Comparison of ENCODE assay signal across 8 cellular contexts in genomic region chr9:96686638-96687335, GRCh38. TPM values are rescaled to one million over a fixed set of nuclear protein-coding genes. Genes with fewer than 3 reads are reported as not detected.
DNase-seq lines count a peak whose midpoint lies in the region; ATAC-seq and TF ChIP-seq lines count a peak whose summit lies in the region.

No MANE protein-coding gene starts in this region.

- no peaks in the 10 kb centered on the region for H3K79me2 ChIP-seq in OCI-LY7 (ENCODE audit: insufficient read depth, low read depth, low read length)
- no peaks in the 10 kb centered on the region for H3K79me2 ChIP-seq in neural cell (replicated peaks; ENCODE audit: insufficient read depth, low read length)

- H3K4me3 ChIP-seq in OCI-LY7 (ENCODE audit: low read depth, low read length, poor library complexity, severe bottlenecking): peak overlapping the region; percentile 55
- peak overlapping the region; percentile 62 for H3K4me3 ChIP-seq in neural cell (ENCODE audit: low read length)

- POLR2A ChIA-PET in OCI-LY7 (lab: Charles Lee): interaction anchor here (0.6 to 1.2 kb wide), 2 partner anchors 16 to 237 kb away, joined by 3 to 4 read pairs; partner anchors contain the start of gene HABP4

- peaks cover 8% of the 10 kb centered on the region for H3K9me3 Mint-ChIP-seq in stimulated activated memory B cell treated with anti-CD40 and anti-IgM and Interleukin-4, amounts not matched to agents 10 μg/mL and 1 μg/mL and 100 μg/mL, for 72 hours

- CTCF ChIA-PET in OCI-LY7 (lab: Charles Lee; ENCODE audit: unreplicated experiment): no interaction called here

- H3K9me3 ChIP-seq in OCI-LY7 (ENCODE audit: low read length) (no peaks in the 10 kb centered on the region), neural cell (ENCODE audit: low read length) (no peaks in the 10 kb centered on the region)

- ATAC-seq in stimulated activated memory B cell treated with anti-CD40 and anti-IgM and Interleukin-4, amounts not matched to agents 10 μg/mL and 1 μg/mL and 100 μg/mL, for 72 hours: peak; percentile 97
- no peak for ATAC-seq in GM21723 (IDR thresholded peaks at IDR 0.05; ENCODE audit: unreplicated experiment)
- no peak for ATAC-seq in GM18517 (IDR thresholded peaks at IDR 0.05; ENCODE audit: unreplicated experiment)

- intact Hi-C loops in OCI-LY7 (cut with micrococcal nuclease; ENCODE audit: unreplicated experiment): no loop called here

- no peaks in the 10 kb centered on the region for H3K36me3 ChIP-seq in OCI-LY7 (ENCODE audit: insufficient read depth, low read length)
- H3K36me3 ChIP-seq in neural cell (ENCODE audit: insufficient read depth, low read length): no peaks in the 10 kb centered on the region

- peak; percentile 71 for TF ChIP-seq CTCF in OCI-LY7 (conservative IDR thresholded peaks at IDR 0.05; ENCODE audit: low read length)
- TF ChIP-seq CTCF in neural cell (IDR thresholded peaks at IDR 0.05; ENCODE audit: poor library complexity, severe bottlenecking): peak; percentile 43

- H3F3A ChIP-seq in neural cell (ENCODE audit: insufficient read depth, low read length, poor library complexity, severe bottlenecking): no peaks in the 10 kb centered on the region

- H4K20me1 ChIP-seq in OCI-LY7 (ENCODE audit: insufficient read depth, low read length) (no peaks in the 10 kb centered on the region), neural cell (ENCODE audit: insufficient read depth) (no peaks in the 10 kb centered on the region)

- H3K4me1 ChIP-seq in OCI-LY7 (ENCODE audit: insufficient read depth, low read length, poor library complexity, severe bottlenecking): no peaks in the 10 kb centered on the region

- H3K4me2 ChIP-seq in OCI-LY7 (ENCODE audit: low read length): peak overlapping the region; percentile 53
- H3K4me2 ChIP-seq in neural cell (ENCODE audit: low read length): no peak overlapping the region

- H3K36me3 Mint-ChIP-seq in stimulated activated memory B cell treated with anti-CD40 and anti-IgM and Interleukin-4, amounts not matched to agents 10 μg/mL and 1 μg/mL and 100 μg/mL, for 72 hours: peaks cover 11% of the 10 kb centered on the region

- DNase-seq in GM03348 (ENCODE audit: low spot score) (peak; percentile 76), OCI-LY7 (ENCODE audit: low spot score) (peak; percentile 60), foreskin melanocyte (peak; percentile 57)
- DNase-seq in activated naive CD4-positive, alpha-beta T cell (lab: John Stamatoyannopoulos, UW): peak; percentile 50 to 78 (median 57)

- peak overlapping the region; percentile 90 for H3K4me3 Mint-ChIP-seq in stimulated activated memory B cell treated with anti-CD40 and anti-IgM and Interleukin-4, amounts not matched to agents 10 μg/mL and 1 μg/mL and 100 μg/mL, for 72 hours

- no TSS peak for BruUV-seq in OCI-LY7 (replicated peaks; lab: Mats Ljungman, UMichigan)

- H3K4me1 Mint-ChIP-seq in stimulated activated memory B cell treated with anti-CD40 and anti-IgM and Interleukin-4, amounts not matched to agents 10 μg/mL and 1 μg/mL and 100 μg/mL, for 72 hours: peaks cover 14% of the 10 kb centered on the region

- H2AFZ ChIP-seq in OCI-LY7 (ENCODE audit: low read length) (peak overlapping the region; percentile 85), neural cell (ENCODE audit: low read depth, low read length) (no peak overlapping the region)

- peak overlapping the region; percentile 80 for H3K27ac Mint-ChIP-seq in stimulated activated memory B cell treated with anti-CD40 and anti-IgM and Interleukin-4, amounts not matched to agents 10 μg/mL and 1 μg/mL and 100 μg/mL, for 72 hours

- TF ChIP-seq EP300 in neural cell (conservative IDR thresholded peaks at IDR 0.05; ENCODE audit: poor library complexity, severe bottlenecking): no peak

- TF ChIP-seq RAD21 in neural cell (conservative IDR thresholded peaks at IDR 0.05): no peak

- H3K27me3 Mint-ChIP-seq in stimulated activated memory B cell treated with anti-CD40 and anti-IgM and Interleukin-4, amounts not matched to agents 10 μg/mL and 1 μg/mL and 100 μg/mL, for 72 hours: no peaks in the 10 kb centered on the region

- peak overlapping the region; percentile 12 for H3K9ac ChIP-seq in neural cell (ENCODE audit: low read length)

- no peaks in the 10 kb centered on the region for H3K27me3 ChIP-seq in neural cell (ENCODE audit: insufficient read depth, low read depth, low read length)

- H3K9me2 ChIP-seq in OCI-LY7 (ENCODE audit: insufficient read depth, low read length) (no peaks in the 10 kb centered on the region), neural cell (ENCODE audit: insufficient read depth, low read length) (no peaks in the 10 kb centered on the region)

- no peak overlapping the region for H3K27ac ChIP-seq in OCI-LY7 (ENCODE audit: low read depth, low read length, poor library complexity, severe bottlenecking)
- H3K27ac ChIP-seq in neural cell (ENCODE audit: low read length): no peak overlapping the region

TF ChIP-seq in neural cell, 6 proteins besides CTCF, POLR2A, EP300 and RAD21:
- TF ChIP-seq POLR2AphosphoS5 (IDR thresholded peaks at IDR 0.05) (no peak), EZH2 (IDR thresholded peaks at IDR 0.05; ENCODE audit: borderline replicate concordance, insufficient read depth, low read length, poor library complexity, severe bottlenecking) (no peak), SMC3 (conservative IDR thresholded peaks at IDR 0.05; ENCODE audit: poor library complexity) (no peak), TAF1 (IDR thresholded peaks at IDR 0.05; ENCODE audit: low read depth) (no peak), MXI1 (conservative IDR thresholded peaks at IDR 0.05; ENCODE audit: poor library complexity, severe bottlenecking) (no peak)
- TF ChIP-seq, protein P1, sequence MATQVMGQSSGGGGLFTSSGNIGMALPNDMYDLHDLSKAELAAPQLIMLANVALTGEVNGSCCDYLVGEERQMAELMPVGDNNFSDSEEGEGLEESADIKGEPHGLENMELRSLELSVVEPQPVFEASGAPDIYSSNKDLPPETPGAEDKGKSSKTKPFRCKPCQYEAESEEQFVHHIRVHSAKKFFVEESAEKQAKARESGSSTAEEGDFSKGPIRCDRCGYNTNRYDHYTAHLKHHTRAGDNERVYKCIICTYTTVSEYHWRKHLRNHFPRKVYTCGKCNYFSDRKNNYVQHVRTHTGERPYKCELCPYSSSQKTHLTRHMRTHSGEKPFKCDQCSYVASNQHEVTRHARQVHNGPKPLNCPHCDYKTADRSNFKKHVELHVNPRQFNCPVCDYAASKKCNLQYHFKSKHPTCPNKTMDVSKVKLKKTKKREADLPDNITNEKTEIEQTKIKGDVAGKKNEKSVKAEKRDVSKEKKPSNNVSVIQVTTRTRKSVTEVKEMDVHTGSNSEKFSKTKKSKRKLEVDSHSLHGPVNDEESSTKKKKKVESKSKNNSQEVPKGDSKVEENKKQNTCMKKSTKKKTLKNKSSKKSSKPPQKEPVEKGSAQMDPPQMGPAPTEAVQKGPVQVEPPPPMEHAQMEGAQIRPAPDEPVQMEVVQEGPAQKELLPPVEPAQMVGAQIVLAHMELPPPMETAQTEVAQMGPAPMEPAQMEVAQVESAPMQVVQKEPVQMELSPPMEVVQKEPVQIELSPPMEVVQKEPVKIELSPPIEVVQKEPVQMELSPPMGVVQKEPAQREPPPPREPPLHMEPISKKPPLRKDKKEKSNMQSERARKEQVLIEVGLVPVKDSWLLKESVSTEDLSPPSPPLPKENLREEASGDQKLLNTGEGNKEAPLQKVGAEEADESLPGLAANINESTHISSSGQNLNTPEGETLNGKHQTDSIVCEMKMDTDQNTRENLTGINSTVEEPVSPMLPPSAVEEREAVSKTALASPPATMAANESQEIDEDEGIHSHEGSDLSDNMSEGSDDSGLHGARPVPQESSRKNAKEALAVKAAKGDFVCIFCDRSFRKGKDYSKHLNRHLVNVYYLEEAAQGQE (IDR thresholded peaks at IDR 0.05; ENCODE audit: borderline replicate concordance): no peak

RNA-seq across cellular contexts. Expression of gene PRXL2C, which starts 31.7 kb away (rescaled TPM):
- total RNA-seq in OCI-LY7 (2014; rRNA removed; shearing (Covaris generic)): not detected in 2 replicates
- total RNA-seq in OCI-LY7 (2022): not detected in 2 replicates
- 0.12 and 0.14 TPM in 2 replicates for polyA plus RNA-seq in neural cell
- 0.23 and 0.24 TPM in 2 replicates for polyA minus RNA-seq in neural cell
